Comparison of ENCODE assay signal across 8 cellular contexts in genomic region chr21:43789276-43790052, GRCh38. TPM values are rescaled to one million over a fixed set of nuclear protein-coding genes. Genes with fewer than 3 reads are reported as not detected.
DNase-seq lines count a peak whose midpoint lies in the region; ATAC-seq, FAIRE-seq and TF ChIP-seq lines count a peak whose summit lies in the region.

RRP1 (plus strand) TSS chr21:43789577; CDS start chr21:43789630, 53 bp downstream.

- H4K20me1 ChIP-seq in IMR-90 (ENCODE audit: insufficient read depth, low read length), result peaks cover 10% of the 10 kb centered on the region; the same call in 1 of the 2 replicates
- peaks cover 6% of the 10 kb centered on the region; the same call in 1 of the 2 replicates for H4K20me1 ChIP-seq in OCI-LY3 (ENCODE audit: insufficient read depth, low read length)
- H4K20me1 ChIP-seq in endothelial cell of umbilical vein (replicated peaks; ENCODE audit: control insufficient read depth, extremely low read depth, insufficient read depth, low read length), result no peaks in the 10 kb centered on the region

- H3K9me3 ChIP-seq in IMR-90 (ENCODE audit: control insufficient read depth, insufficient read depth, low read length) (no peaks in the 10 kb centered on the region), OCI-LY3 (ENCODE audit: insufficient read depth, low read length) (no peaks in the 10 kb centered on the region), endothelial cell of umbilical vein (replicated peaks; ENCODE audit: control insufficient read depth, insufficient read depth, low read length) (no peaks in the 10 kb centered on the region), mononuclear cell (ENCODE audit: low read depth, low read length) (no peaks in the 10 kb centered on the region)

- H2AK9ac ChIP-seq in IMR-90 (replicated peaks; ENCODE audit: low read depth, low read length, poor library complexity), result peak within 1 kb of the TSS; percentile 97

- H3K4me3 ChIP-seq in IMR-90 (ENCODE audit: insufficient read depth, low read depth, low read length) (peak within 1 kb of the TSS; percentile 89), OCI-LY3 (ENCODE audit: low read length) (peak within 1 kb of the TSS; percentile 98), endothelial cell of umbilical vein (replicated peaks in 1 of 3; ENCODE audit: insufficient read depth in 1 of 3, low read depth in 1 of 3, low read length in 3 of 3) (peak within 1 kb of the TSS; percentile 85 to 95 (median 91)), mononuclear cell (ENCODE audit: low read length) (peak within 1 kb of the TSS; percentile 83)

- H2AK5ac ChIP-seq in IMR-90 (ENCODE audit: low read depth, low read length), result peak within 1 kb of the TSS; percentile 90

- peak; percentile 100 for TF ChIP-seq CTCF in IMR-90 (conservative IDR thresholded peaks at IDR 0.05; ENCODE audit: low read depth, low read length)
- peak; percentile 62 for TF ChIP-seq CTCF in OCI-LY3 (IDR thresholded peaks at IDR 0.05; ENCODE audit: low read depth, low read length)
- peak; percentile 79 to 98 for TF ChIP-seq CTCF in endothelial cell of umbilical vein (IDR thresholded peaks at IDR 0.05; ENCODE audit: extremely low read depth in 1 of 2, insufficient read depth in 1 of 2, low read depth in 1 of 2, low read length in 2 of 2)

- no peaks in the 10 kb centered on the region for H3K27me3 ChIP-seq in IMR-90 (ENCODE audit: control insufficient read depth, insufficient read depth, low read length)
- no peaks in the 10 kb centered on the region for H3K27me3 ChIP-seq in OCI-LY3 (ENCODE audit: low read depth, low read length)
- H3K27me3 ChIP-seq in endothelial cell of umbilical vein (ENCODE audit: control insufficient read depth in 2 of 2, insufficient read depth in 2 of 2, low read length in 2 of 2), result no peaks in the 10 kb centered on the region
- no peaks in the 10 kb centered on the region for H3K27me3 ChIP-seq in mononuclear cell (ENCODE audit: insufficient read depth, low read length)

- BruUV-seq in IMR-90 (replicated peaks; lab: Mats Ljungman, UMichigan) (no TSS peak), endothelial cell of umbilical vein (replicated peaks; lab: Mats Ljungman, UMichigan) (no TSS peak)

- WGBS in IMR-90 (ENCODE audit: extremely low coverage in 2 of 2, insufficient read length in 1 of 2), 2 experiments, result 0% methylated on average over 21 of the region's 84 CpGs; no CpG with 5 or more reads in 1 of the 2 experiments

- H3K36me3 ChIP-seq in IMR-90 (ENCODE audit: control insufficient read depth, insufficient read depth, low read length), result peaks cover 30% of the 10 kb centered on the region
- peaks cover 31% of the 10 kb centered on the region for H3K36me3 ChIP-seq in OCI-LY3 (replicated peaks; ENCODE audit: low read depth, low read length)
- H3K36me3 ChIP-seq in endothelial cell of umbilical vein (ENCODE audit: control insufficient read depth in 2 of 2, extremely low read depth in 1 of 2, insufficient read depth in 2 of 2, low read length in 2 of 2), result peaks cover 10 to 24% of the 10 kb centered on the region in 2 experiments

- 0 out of 3 replicates have a peak within 1 kb of the TSS, but pooled peaks have one; percentile 34 for H2BK15ac ChIP-seq in IMR-90 (ENCODE audit: low read depth, low read length)

- CTCF ChIA-PET in IMR-90 (lab: Yijun Ruan, JAX), result interaction anchor here (1.0 kb wide), 1 partner anchor 33 kb away, joined by 4 read pairs; no protein-coding TSS in a partner anchor
- CTCF ChIA-PET in endothelial cell of umbilical vein (lab: Charles Lee), result interaction anchor here (0.7 to 2.2 kb wide), 11 partner anchors 11 to 186 kb away, joined by 3 to 10 read pairs (median 3); no protein-coding TSS in a partner anchor

- in situ Hi-C loops in IMR-90 (cut with MboI; ENCODE audit: low sequenced_read_pairs), result no loop called here

- peaks cover 23 to 47% of the 10 kb centered on the region in 2 experiments for H3K79me1 ChIP-seq in IMR-90 (ENCODE audit: low read depth in 1 of 2, low read length in 2 of 2)

- H3K14ac ChIP-seq in IMR-90 (replicated peaks; ENCODE audit: low read depth, low read length), result peak within 1 kb of the TSS; percentile 81

- H3K4me2 ChIP-seq in IMR-90 (ENCODE audit: low read depth, low read length), result peak within 1 kb of the TSS; percentile 98
- H3K4me2 ChIP-seq in OCI-LY3 (ENCODE audit: low read length), result peak within 1 kb of the TSS; percentile 93
- peak within 1 kb of the TSS; percentile 81 for H3K4me2 ChIP-seq in endothelial cell of umbilical vein (ENCODE audit: insufficient read depth, low read length)

- H3K56ac ChIP-seq in IMR-90 (ENCODE audit: extremely low read depth, insufficient read depth, low read length), result peak within 1 kb of the TSS; percentile 90

- H4K5ac ChIP-seq in IMR-90 (ENCODE audit: low read depth, low read length), result peak within 1 kb of the TSS; percentile 66

- H2BK5ac ChIP-seq in IMR-90 (ENCODE audit: low read depth, low read length, poor library complexity, severe bottlenecking), result peak within 1 kb of the TSS; percentile 80

- H3K79me2 ChIP-seq in OCI-LY3 (ENCODE audit: low read length) (peaks cover 51% of the 10 kb centered on the region), endothelial cell of umbilical vein (ENCODE audit: control insufficient read depth, insufficient read depth, low read length) (peaks cover 48% of the 10 kb centered on the region)

- peak; percentile 65 for ATAC-seq in GM21526 (IDR thresholded peaks at IDR 0.05; ENCODE audit: low FRiP score, unreplicated experiment)
- peak; percentile 98 for ATAC-seq in IMR-90 (ENCODE audit: low read depth)

- H2AFZ ChIP-seq in IMR-90 (replicated peaks; ENCODE audit: low read length, poor library complexity), result peak within 1 kb of the TSS; percentile 98
- H2AFZ ChIP-seq in OCI-LY3 (ENCODE audit: low read depth, low read length), result no peak within 1 kb of the TSS; the same call in 1 of the 2 replicates
- peak within 1 kb of the TSS; percentile 86 for H2AFZ ChIP-seq in endothelial cell of umbilical vein (ENCODE audit: low read depth, low read length)

- peaks cover 4% of the 10 kb centered on the region for H3K4me1 ChIP-seq in IMR-90 (ENCODE audit: control insufficient read depth, insufficient read depth, low read length)
- peaks cover 8% of the 10 kb centered on the region for H3K4me1 ChIP-seq in OCI-LY3 (ENCODE audit: low read length)
- H3K4me1 ChIP-seq in endothelial cell of umbilical vein (ENCODE audit: control insufficient read depth, extremely low read depth, insufficient read depth, low read length), result peaks cover 7% of the 10 kb centered on the region
- H3K4me1 ChIP-seq in mononuclear cell (ENCODE audit: insufficient read depth, low read length), result peaks cover 16% of the 10 kb centered on the region

- dilution Hi-C loops in IMR-90 (cut with HindIII; ENCODE audit: low sequenced_read_pairs, unreplicated experiment) (no loop called here), endothelial cell of umbilical vein (cut with MboI; ENCODE audit: extremely low pct_ligation_motif_present, low sequenced_read_pairs) (no loop called here)

- peak within 1 kb of the TSS; percentile 97 for H3K9ac ChIP-seq in IMR-90 (ENCODE audit: low read depth, low read length)
- peak within 1 kb of the TSS; percentile 85 for H3K9ac ChIP-seq in OCI-LY3 (ENCODE audit: low read length)
- peak within 1 kb of the TSS; percentile 81 for H3K9ac ChIP-seq in endothelial cell of umbilical vein (replicated peaks; ENCODE audit: extremely low read depth, insufficient read depth, low read length)

- TF ChIP-seq POLR2A in IMR-90 (IDR thresholded peaks at IDR 0.05; ENCODE audit: low read depth, low read length) (peak; percentile 81), endothelial cell of umbilical vein (IDR thresholded peaks at IDR 0.05; ENCODE audit: low read depth, low read length) (peak; percentile 96)

- H2BK120ac ChIP-seq in IMR-90 (ENCODE audit: low read depth, low read length), result peak within 1 kb of the TSS; percentile 43; the same call in 1 of the 2 replicates

- peak within 1 kb of the TSS; percentile 88 for H4K91ac ChIP-seq in IMR-90 (ENCODE audit: insufficient read depth, low read depth, low read length)

- peak within 1 kb of the TSS; percentile 91 to 98; a peak in 3 of 4 replicates for H4K8ac ChIP-seq in IMR-90 (ENCODE audit: low read depth in 2 of 2, low read length in 2 of 2)

- DNase-seq in DMS 273 treated with DMSO at 0.1 percent for 48 hours (lab: John Stamatoyannopoulos, UW), result peak; percentile 60
- peak; percentile 78 for DNase-seq in IMR-90
- peak; percentile 100 for DNase-seq in activated CD8-positive, alpha-beta memory T cell treated with anti-CD3 and anti-CD28 coated beads, Interleukin-2, amount 50 U/mL, for 48 hours
- peak; percentile 91 for DNase-seq in endothelial cell of umbilical vein (ENCODE audit: low read depth, low spot score)
- peak; percentile 89 to 91 for DNase-seq in stimulated activated CD8-positive, alpha-beta memory T cell treated with anti-CD3 and anti-CD28 coated beads, Interleukin-2, amount 100 ng/mL, for 48 hours (ENCODE audit: low read depth in 2 of 2)

- peak within 1 kb of the TSS; percentile 93 for H3K27ac ChIP-seq in IMR-90 (ENCODE audit: insufficient read depth, low read length)
- H3K27ac ChIP-seq in OCI-LY3 (ENCODE audit: low read length), result peak within 1 kb of the TSS; percentile 48; the same call in 1 of the 2 replicates
- H3K27ac ChIP-seq in endothelial cell of umbilical vein (ENCODE audit: insufficient read depth, low read depth, low read length), result peak within 1 kb of the TSS; percentile 59

- H2BK20ac ChIP-seq in IMR-90 (ENCODE audit: low read depth, low read length), result no peak within 1 kb of the TSS

- 0 out of 2 replicates have a peak within 1 kb of the TSS, but pooled peaks have one; percentile 46 for H3K18ac ChIP-seq in IMR-90 (ENCODE audit: low read depth, low read length)

- H3K9me1 ChIP-seq in IMR-90 (ENCODE audit: insufficient read depth, low read length) (peaks cover 21% of the 10 kb centered on the region), endothelial cell of umbilical vein (replicated peaks; ENCODE audit: control insufficient read depth, extremely low read depth, insufficient read depth, low read length) (no peaks in the 10 kb centered on the region)

- TF ChIP-seq RAD21 in IMR-90 (IDR thresholded peaks at IDR 0.05; ENCODE audit: low read length), result peak; percentile 38; the same call in 1 of the 2 replicates

- intact Hi-C loops in IMR-90 (cut with micrococcal nuclease) (no loop called here), endothelial cell of umbilical vein (cut with micrococcal nuclease) (loop anchor here (5.0 kb wide), 1 partner anchor 62 kb away; no protein-coding TSS in a partner anchor)

- peak within 1 kb of the TSS; percentile 73 for H3K23ac ChIP-seq in IMR-90 (ENCODE audit: low read depth, low read length)

- POLR2A ChIA-PET in IMR-90 (lab: Charles Lee; ENCODE audit: unreplicated experiment) (no interaction called here), endothelial cell of umbilical vein (lab: Charles Lee) (no interaction called here)

- peak; percentile 77 for FAIRE-seq in endothelial cell of umbilical vein (lab: Jason Lieb, UNC)

- H3K4ac ChIP-seq in IMR-90 (ENCODE audit: low read depth, low read length), result peak within 1 kb of the TSS; percentile 87

RNA-seq across cellular contexts. Expression of gene RRP1, which starts in this region (rescaled TPM):
- total RNA-seq in IMR-90 (2012; rRNA removed), result 18.3 and 23.3 TPM in 2 replicates
- 18.1 and 20.2 TPM in 2 replicates for polyA plus RNA-seq in IMR-90 (2012; rRNA removed)
- polyA plus RNA-seq in IMR-90 (2012; cell fraction: cytosol; rRNA removed), result 12.4 and 18.5 TPM in 2 replicates
- 28.8 and 33.8 TPM in 2 replicates for polyA plus RNA-seq in IMR-90 (2012; cell fraction: nucleus; rRNA removed; ENCODE audit: low replicate concordance)
- 35.0 and 36.3 TPM in 2 replicates for total RNA-seq in endothelial cell of umbilical vein
- 11.2 and 15.2 TPM in 2 replicates for polyA plus RNA-seq in endothelial cell of umbilical vein
- 18.4 and 21.0 TPM in 2 replicates for polyA plus RNA-seq in endothelial cell of umbilical vein (2011; cell fraction: cytosol; rRNA removed)
- 51.6 and 55.5 TPM in 2 replicates for polyA plus RNA-seq in endothelial cell of umbilical vein (2011; cell fraction: nucleus; rRNA removed)
- polyA plus RNA-seq in endothelial cell of umbilical vein (2012), result 35.1 and 37.7 TPM in 2 replicates
- polyA minus RNA-seq in endothelial cell of umbilical vein, result 11.8 and 11.9 TPM in 2 replicates
- 16.4 TPM for polyA minus RNA-seq in endothelial cell of umbilical vein (2011; cell fraction: cytosol; rRNA and poly(A)+ RNA removed)
- polyA minus RNA-seq in endothelial cell of umbilical vein (2011; cell fraction: nucleus; rRNA and poly(A)+ RNA removed), result 20.5 and 22.9 TPM in 2 replicates
- total RNA-seq in mononuclear cell, result 10.0 TPM

Comparison
In these comparisons a context has a peak if more than half of its experiments do, and no peak if none do; other contexts are left out.
1. Peak in every context shown above with its lines: DNase-seq, ATAC-seq, H3K4me3 ChIP-seq and H3K27ac ChIP-seq.